ENCODE assay signal across 8 cellular contexts in the genomic region with DNA sequence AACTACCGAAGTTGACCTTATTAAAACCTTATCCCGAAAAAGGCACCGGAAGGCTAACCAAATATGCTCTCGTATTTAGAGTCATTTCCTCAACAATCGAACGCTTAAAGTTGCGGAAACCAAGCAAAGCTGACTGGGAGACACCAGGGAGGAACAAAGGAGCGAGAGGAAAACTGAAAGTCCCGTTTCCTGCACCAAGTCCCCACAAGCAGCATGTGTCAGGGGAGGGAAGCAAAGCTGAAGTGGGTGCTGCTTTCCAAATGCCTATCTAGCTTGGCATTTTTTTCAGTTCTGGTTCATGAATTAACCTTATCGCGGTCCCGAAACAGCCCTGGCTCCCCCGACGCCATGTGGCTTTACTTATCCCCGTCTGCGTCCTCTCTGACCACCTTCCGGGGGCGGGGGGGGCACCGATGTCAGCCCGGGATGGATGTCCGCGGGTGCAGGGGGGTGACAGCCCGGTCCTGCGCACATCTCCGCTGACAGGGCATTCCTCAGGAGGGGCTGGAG. TPM values are rescaled to one million over a fixed set of nuclear protein-coding genes. Genes with fewer than 3 reads are reported as not detected.
A peak's percentile ranks its signal among the peaks of the same experiment; 100 is the strongest.
DNase-seq lines count a peak whose midpoint lies in the region; FAIRE-seq and TF ChIP-seq lines count a peak whose summit lies in the region.

No MANE protein-coding gene starts in this region.

- intact Hi-C loops in mammary epithelial cell (cut with micrococcal nuclease): loop anchor here (5.0 kb wide), 2 partner anchors 121 to 236 kb away; no protein-coding TSS in a partner anchor

- H3K4me2 ChIP-seq in mammary epithelial cell (ENCODE audit: insufficient read depth, low read depth, low read length): peak overlapping the region; percentile 96

- peak overlapping the region; percentile 77 for H3K27ac ChIP-seq in mammary epithelial cell (ENCODE audit: insufficient read depth, low read depth, low read length)

- no peak for TF ChIP-seq CTCF in mammary epithelial cell (conservative IDR thresholded peaks at IDR 0.05 in 1 of 2, IDR thresholded peaks at IDR 0.05 in 1 of 2; ENCODE audit: extremely low read depth in 1 of 2, insufficient read depth in 1 of 2, low read depth in 1 of 2, low read length in 2 of 2)

- no peaks in the 10 kb centered on the region for H3K27me3 ChIP-seq in mammary epithelial cell (ENCODE audit: insufficient read depth, low read length)

- H3K9me3 ChIP-seq in mammary epithelial cell (replicated peaks; ENCODE audit: insufficient read depth, low read length): no peaks in the 10 kb centered on the region

- H3K36me3 ChIP-seq in mammary epithelial cell (ENCODE audit: insufficient read depth, low read length): no peaks in the 10 kb centered on the region

- peak overlapping the region; percentile 93 for H2AFZ ChIP-seq in mammary epithelial cell (ENCODE audit: low read depth, low read length)

- no TSS peak for BruUV-seq in mammary epithelial cell (replicated peaks; lab: Mats Ljungman, UMichigan)

- peaks cover 95% of the 10 kb centered on the region for H3K79me2 ChIP-seq in mammary epithelial cell (ENCODE audit: insufficient read depth, low read length)

- H4K20me1 ChIP-seq in mammary epithelial cell (ENCODE audit: insufficient read depth, low read length): no peaks in the 10 kb centered on the region

- CTCF ChIA-PET in mammary epithelial cell (lab: Charles Lee; ENCODE audit: low non-redundant PET): interaction anchor here (0.6 kb wide), 3 partner anchors 31 to 259 kb away, joined by 3 to 5 read pairs (median 4); no protein-coding TSS in a partner anchor

- peaks cover 28% of the 10 kb centered on the region for H3K4me1 ChIP-seq in mammary epithelial cell (ENCODE audit: insufficient read depth, low read length)

- 2% methylated on average over 14 of the region's 25 CpGs for WGBS in mammary epithelial cell (ENCODE audit: low coverage, missing lambda C conversion rate)

- dilution Hi-C loops in mammary epithelial cell (cut with HindIII; ENCODE audit: low sequenced_read_pairs): no loop called here

- peak; percentile 82 for FAIRE-seq in GM18507 (lab: Jason Lieb, UNC)

- H3K4me3 ChIP-seq in mammary epithelial cell (replicated peaks in 1 of 3; ENCODE audit: insufficient read depth in 1 of 3, low read depth in 2 of 3, low read length in 3 of 3): peak overlapping the region; percentile 52 to 62 (median 52)
- H3K4me3 ChIP-seq in skeletal muscle cell (ENCODE audit: low read depth, low read length): peak overlapping the region; percentile 47

- in situ Hi-C loops in mammary epithelial cell (cut with MboI; ENCODE audit: low sequenced_read_pairs in 2 of 2): no loop called here

- DNase-seq in AG08396 (ENCODE audit: low spot score) (peak; percentile 66), GM18507 (ENCODE audit: extremely low spot score, insufficient read length, low read depth) (no peak), NCI-H526 treated with DMSO at 0.1 percent for 48 hours (lab: John Stamatoyannopoulos, UW) (peak; percentile 38), mammary epithelial cell (peak; percentile 65), iPS-NIHi7 (ENCODE audit: extremely low spot score) (peak; percentile 55), skeletal muscle cell (ENCODE audit: low read depth) (no peak), SKM-1 (lab: John Stamatoyannopoulos, UW; ENCODE audit: unreplicated experiment) (no peak), cerebellar nuclear complex (lab: John Stamatoyannopoulos, UW) (no peak)

- peak overlapping the region; percentile 90 for H3K9ac ChIP-seq in mammary epithelial cell (ENCODE audit: insufficient read depth, low read length)

RNA-seq across cellular contexts. Expression of gene ZNF516, which starts 44.1 kb away (rescaled TPM):
- 10 to 100 TPM; 27.2 to 36.0 TPM for total RNA-seq in mammary epithelial cell
- 7.5 TPM for polyA plus RNA-seq in mammary epithelial cell
- polyA minus RNA-seq in mammary epithelial cell: 10.3 TPM

Comparison
In these comparisons a context has a peak if more than half of its experiments do, and no peak if none do; other contexts are left out.
1. DNase-seq: peak in AG08396 (single experiment), NCI-H526 treated with DMSO at 0.1 percent for 48 hours (single experiment), mammary epithelial cell (single experiment) and iPS-NIHi7 (single experiment); none in GM18507 (single experiment), skeletal muscle cell (single experiment), SKM-1 (single experiment) and cerebellar nuclear complex (0 of 2).